Comparison of ENCODE assay signal across 14 cellular contexts in genomic region chr5:119400248-119400647, GRCh38. TPM values are rescaled to one million over a fixed set of nuclear protein-coding genes. Genes with fewer than 3 reads are reported as not detected.
DNase-seq lines count a peak whose midpoint lies in the region; ATAC-seq, FAIRE-seq and TF ChIP-seq lines count a peak whose summit lies in the region.
"Had no signal": no experiment of that assay in that cellular context is flagged by ENCODE, and none has a peak within 500 bp of the region (broad histone marks: within the 10 kb centered on the region; RNA-seq: fewer than 3 reads in every experiment).

No MANE protein-coding gene starts in this region.

- H3K4me1 Mint-ChIP-seq in nephron progenitor cell: peaks cover 35% of the 10 kb centered on the region

- H3K4me1 ChIP-seq in ascending aorta: peaks cover 0 to 6% of the 10 kb centered on the region in 2 donors

- ATAC-seq in GM19328 (IDR thresholded peaks at IDR 0.05; ENCODE audit: unreplicated experiment): no peak
- ATAC-seq: Right ventricle myocardium inferior had no signal

- no peaks in the 10 kb centered on the region for H3K9me3 ChIP-seq in ascending aorta
- H3K9me3 ChIP-seq: esophagus muscularis mucosa, left ventricle myocardium inferior had no signal

- H3K27me3 ChIP-seq in ascending aorta: no peaks in the 10 kb centered on the region
- H3K27me3 ChIP-seq: esophagus muscularis mucosa had no signal

- DNase-seq in SHP77 (lab: John Stamatoyannopoulos, UW) (peak; percentile 9 to 10), SHP77 treated with DMSO at 0.1 percent for 48 hours (lab: John Stamatoyannopoulos, UW) (no peak), HT1080 (ENCODE audit: low read depth) (peak; percentile 53), ascending aorta (ENCODE audit: low spot score in 2 of 2) (no peak), nephron progenitor cell (peak; percentile 4), AML-193 (lab: John Stamatoyannopoulos, UW) (no peak), GM12892 (ENCODE audit: insufficient read length) (no peak)
- DNase-seq: aorta, GF-D8, left ventricle myocardium inferior, NCI-H1930 had no signal

- TF ChIP-seq CTCF in ascending aorta (IDR thresholded peaks at IDR 0.05): no peak
- TF ChIP-seq CTCF in nephron progenitor cell (IDR thresholded peaks at IDR 0.05): no peak

- H3K27ac ChIP-seq in ascending aorta: peak overlapping the region; percentile 41 to 62

- peaks cover 4% of the 10 kb centered on the region for H3K36me3 Mint-ChIP-seq in nephron progenitor cell (ENCODE audit: low read depth)

- no peaks in the 10 kb centered on the region for H3K36me3 ChIP-seq in ascending aorta
- H3K36me3 ChIP-seq: esophagus muscularis mucosa, left ventricle myocardium inferior had no signal

- H3K9me3 Mint-ChIP-seq in nephron progenitor cell: no peaks in the 10 kb centered on the region

- no peak for FAIRE-seq in GM12892 (lab: Jason Lieb, UNC)

- TF ChIP-seq POLR2A in GM12892 (IDR thresholded peaks at IDR 0.05; ENCODE audit: low read depth, low read length): no peak

- no peak overlapping the region for H3K4me3 Mint-ChIP-seq in nephron progenitor cell

- H3K27ac Mint-ChIP-seq in nephron progenitor cell: no peak overlapping the region

- intact Hi-C loops in ascending aorta (cut with DNase I): no loop called here

- peaks cover 4% of the 10 kb centered on the region for H3K27me3 Mint-ChIP-seq in nephron progenitor cell (ENCODE audit: low read depth, poor library complexity)

- H3K4me3 ChIP-seq in ascending aorta: no peak overlapping the region
- H3K4me3 ChIP-seq: esophagus muscularis mucosa, left ventricle myocardium inferior had no signal

RNA-seq across cellular contexts. Expression of gene TNFAIP8, which starts 44.4 kb away (rescaled TPM):
- total RNA-seq in HT1080 (2014; rRNA removed; shearing (Covaris generic)): 15.6 and 26.7 TPM in 2 replicates
- polyA plus RNA-seq in HT1080 (2015; cell fraction: cytosol; rRNA removed): 26.6 and 33.2 TPM in 2 replicates
- 16.9 and 22.3 TPM in 2 replicates for polyA plus RNA-seq in HT1080 (2015; cell fraction: nucleus; rRNA removed)
- 3.5 TPM for total RNA-seq in ascending aorta
- polyA plus RNA-seq in GM12892 (2012; ENCODE audit: missing spikeins): 104 TPM

RNA-seq across cellular contexts. Expression of gene HSD17B4, which starts 52.0 kb away (rescaled TPM):
- 62.6 and 90.6 TPM in 2 replicates for total RNA-seq in HT1080 (2014; rRNA removed; shearing (Covaris generic))
- 73.2 and 93.6 TPM in 2 replicates for polyA plus RNA-seq in HT1080 (2015; cell fraction: cytosol; rRNA removed)
- polyA plus RNA-seq in HT1080 (2015; cell fraction: nucleus; rRNA removed): 115 and 177 TPM in 2 replicates
- total RNA-seq in ascending aorta: 65.0 TPM
- 96.4 TPM for polyA plus RNA-seq in GM12892 (2012; ENCODE audit: missing spikeins)

Comparison
In these comparisons a context has a peak if more than half of its experiments do, and no peak if none do; other contexts are left out.
1. DNase-seq: peak in SHP77 (2 of 2), HT1080 (single experiment) and nephron progenitor cell (single experiment); none in SHP77 treated with DMSO at 0.1 percent for 48 hours (single experiment), ascending aorta (0 of 2), AML-193 (0 of 2) and GM12892 (single experiment).